ENCODE assay signal across 22 cellular contexts in genomic region chr1:74005533-74005932, GRCh38.
"Had no signal": no experiment of that assay in that cellular context is flagged by ENCODE, and none has a peak within 500 bp of the region (broad histone marks: within the 10 kb centered on the region; RNA-seq: fewer than 3 reads in every experiment).

No MANE protein-coding gene starts in this region.

- FAIRE-seq: endometrium had no signal

- H3K4me3 Mint-ChIP-seq: memory B cell; mesothelial cell of epicardium; natural killer cell treated with Interleukin-12 subunit alpha and Interleukin-12 subunit beta and Interleukin-15 and Interleukin-18, amount 100 ng/mL, for 72 hours; neural progenitor cell had no signal

- H3K27me3 Mint-ChIP-seq: natural killer cell treated with Interleukin-12 subunit alpha and Interleukin-12 subunit beta and Interleukin-15 and Interleukin-18, amount 100 ng/mL, for 72 hours had no signal

- H3K4me2 ChIP-seq: neural progenitor cell had no signal

- H3K27ac ChIP-seq: esophagus muscularis mucosa, gastrocnemius medialis, left lung, lower lobe of right lung, neural progenitor cell, ovary, right atrium auricular region, sigmoid colon, skin epidermis, stomach, thoracic aorta, transverse colon had no signal

- H3K27ac Mint-ChIP-seq: memory B cell; mesothelial cell of epicardium; natural killer cell treated with Interleukin-12 subunit alpha and Interleukin-12 subunit beta and Interleukin-15 and Interleukin-18, amount 100 ng/mL, for 72 hours; neural progenitor cell had no signal

- H3K36me3 ChIP-seq: esophagus muscularis mucosa, gastrocnemius medialis, left lung, lower lobe of right lung, neural progenitor cell, ovary, right atrium auricular region, sigmoid colon, stomach, thoracic aorta, transverse colon had no signal

- DNase-seq: effector memory CD4-positive, alpha-beta T cell; gastrocnemius medialis; islet precursor cell; lower lobe of right lung; nucleus accumbens; ovary; sigmoid colon; stimulated activated CD4-positive, alpha-beta T cell treated with anti-CD3 and anti-CD28 coated beads, Interleukin-12 subunit alpha, Interleukin-12 subunit beta, amount 100 ng/mL, for 4 hours; stimulated activated naive CD4-positive, alpha-beta T cell; stomach; substantia nigra; transverse colon had no signal

- H3K9me3 Mint-ChIP-seq: mesothelial cell of epicardium had no signal

- H3K4me1 Mint-ChIP-seq: neural progenitor cell had no signal

- H3K4me3 ChIP-seq: esophagus muscularis mucosa, gastrocnemius medialis, left lung, lower lobe of right lung, neural progenitor cell, ovary, right atrium auricular region, sigmoid colon, skin epidermis, stomach, thoracic aorta, transverse colon had no signal

- H3K36me3 Mint-ChIP-seq: memory B cell; mesothelial cell of epicardium; natural killer cell treated with Interleukin-12 subunit alpha and Interleukin-12 subunit beta and Interleukin-15 and Interleukin-18, amount 100 ng/mL, for 72 hours had no signal

- H3K27me3 ChIP-seq: esophagus muscularis mucosa, gastrocnemius medialis, left lung, neural progenitor cell, ovary, right atrium auricular region, sigmoid colon, stomach, transverse colon had no signal

- ATAC-seq: gastrocnemius medialis; left lung; lower lobe of right lung; natural killer cell treated with Interleukin-12 subunit alpha and Interleukin-12 subunit beta and Interleukin-15 and Interleukin-18, amount 100 ng/mL, for 72 hours had no signal

- H3K9me3 ChIP-seq: esophagus muscularis mucosa, gastrocnemius medialis, left lung, lower lobe of right lung, ovary, right atrium auricular region, sigmoid colon, stomach, thoracic aorta, transverse colon had no signal

- H3K4me1 ChIP-seq: esophagus muscularis mucosa, gastrocnemius medialis, left lung, lower lobe of right lung, neural progenitor cell, right atrium auricular region, sigmoid colon, stomach, transverse colon had no signal

- H2AFZ ChIP-seq: neural progenitor cell had no signal
